Comparison of ENCODE assay signal across 8 cellular contexts in the genomic region with DNA sequence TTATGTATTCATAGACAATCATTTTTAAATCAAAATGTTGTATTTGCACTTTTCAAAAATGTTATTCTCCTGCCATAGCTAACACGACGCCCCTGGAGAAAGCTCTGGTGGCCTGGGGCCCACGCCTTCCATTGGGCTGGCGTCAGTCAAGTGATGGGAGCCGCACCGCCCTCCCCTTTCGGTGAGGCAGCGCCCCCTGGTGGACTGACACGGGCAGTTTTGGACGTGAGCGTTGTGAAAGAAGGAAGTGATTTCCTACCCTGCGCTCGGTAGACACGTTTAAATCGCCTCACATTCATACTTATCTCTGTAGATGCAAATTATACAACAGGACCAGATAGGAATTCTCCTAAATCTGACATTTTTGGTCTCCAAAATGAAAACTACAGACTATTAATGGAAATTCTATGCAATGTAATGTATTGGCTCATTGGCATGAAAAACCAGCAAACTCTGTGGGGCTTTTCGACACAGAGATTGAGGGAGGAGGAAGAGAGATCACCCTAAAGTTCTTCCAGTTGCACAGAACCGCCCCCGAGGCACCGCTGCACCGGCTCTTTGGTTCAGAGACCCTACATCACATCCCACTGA.
DNase-seq lines count a peak whose midpoint lies in the region; ATAC-seq and TF ChIP-seq lines count a peak whose summit lies in the region.

No MANE protein-coding gene starts in this region.

- peak; percentile 90 for TF ChIP-seq CTCF in astrocyte of the spinal cord (IDR thresholded peaks at IDR 0.05; ENCODE audit: low read depth, low read length)

- ATAC-seq in GM18907 (IDR thresholded peaks at IDR 0.05; ENCODE audit: unreplicated experiment) (peak; percentile 94), HG03159 (IDR thresholded peaks at IDR 0.05; ENCODE audit: unreplicated experiment) (peak; percentile 93)

- in situ Hi-C loops in astrocyte of the spinal cord (cut with HindIII; ENCODE audit: low sequenced_read_pairs), result no loop called here

- H3K4me3 ChIP-seq in astrocyte of the spinal cord (ENCODE audit: low read depth, low read length), result no peak overlapping the region

- DNase-seq in C1 segment of cervical spinal cord (lab: John Stamatoyannopoulos, UW) (peak in 11 of 14 donors; percentile 1 to 67 (median 21)), NCI-H748 (lab: John Stamatoyannopoulos, UW; ENCODE audit: unreplicated experiment) (peak; percentile 84), astrocyte of the spinal cord (ENCODE audit: low read depth, low spot score) (peak; percentile 67), kidney tubule cell (ENCODE audit: low spot score) (peak; percentile 67)
- DNase-seq in stimulated activated CD8-positive, alpha-beta memory T cell treated with anti-CD3 and anti-CD28 coated beads, Interleukin-2, amount 100 ng/mL, for 48 hours (ENCODE audit: low read depth in 2 of 2), result peak; percentile 37 to 41
- no peak for DNase-seq in effector CD8-positive, alpha-beta T cell (lab: John Stamatoyannopoulos, UW)
